In the genomic region with DNA sequence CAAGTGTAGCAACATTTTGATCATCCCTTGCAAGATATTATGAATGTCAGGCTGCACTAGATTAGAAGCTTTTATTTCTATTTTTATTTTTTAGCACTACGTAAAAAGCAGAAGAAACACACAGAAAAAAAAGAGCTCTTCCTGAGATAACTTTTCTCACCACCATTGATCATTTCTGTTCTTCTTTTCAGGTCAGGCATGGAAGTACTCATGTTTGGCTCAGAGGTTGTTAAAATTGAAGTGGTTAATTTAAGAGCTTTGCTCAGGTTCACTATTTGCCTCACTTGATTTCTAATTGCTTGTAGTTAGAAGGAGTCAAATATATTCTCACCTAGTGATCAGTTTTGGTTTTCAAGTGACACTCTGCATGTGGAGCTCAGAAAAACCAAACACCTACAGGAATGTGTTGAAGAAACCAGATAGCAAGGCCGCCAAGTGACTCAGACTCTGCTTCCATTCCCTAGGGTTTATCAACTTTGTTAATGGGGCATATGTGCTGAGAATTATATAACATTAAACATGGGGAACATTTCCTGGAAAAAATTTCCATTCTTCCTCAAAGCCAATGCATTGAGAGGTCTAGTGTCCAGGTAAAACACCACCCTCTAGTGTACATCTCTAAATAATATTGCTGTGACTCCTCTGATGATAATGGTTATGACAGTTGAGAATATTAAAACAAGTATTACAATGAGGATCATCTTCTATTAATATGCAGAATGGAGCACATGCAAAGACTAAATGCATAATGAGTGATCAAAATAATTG, we compare ENCODE assay signal across 1 cellular context.
TF ChIP-seq lines count a peak whose summit lies in the region.

No MANE protein-coding gene starts in this region.

TF ChIP-seq in Ishikawa, 13 proteins besides CTCF, POLR2A, EP300 and RAD21 (continued from another document):
- TF ChIP-seq MAX (IDR thresholded peaks at IDR 0.05) (no peak), CREB1 (IDR thresholded peaks at IDR 0.05; ENCODE audit: low read depth) (no peak), FOXM1 (IDR thresholded peaks at IDR 0.05; ENCODE audit: borderline replicate concordance, low read depth) (no peak), TEAD4 (IDR thresholded peaks at IDR 0.05) (no peak), EGR1 (IDR thresholded peaks at IDR 0.05) (no peak), ZBTB7A (IDR thresholded peaks at IDR 0.05; ENCODE audit: low read depth) (no peak), TCF12 (IDR thresholded peaks at IDR 0.05; ENCODE audit: low read depth) (no peak)
- TF ChIP-seq, protein P1, sequence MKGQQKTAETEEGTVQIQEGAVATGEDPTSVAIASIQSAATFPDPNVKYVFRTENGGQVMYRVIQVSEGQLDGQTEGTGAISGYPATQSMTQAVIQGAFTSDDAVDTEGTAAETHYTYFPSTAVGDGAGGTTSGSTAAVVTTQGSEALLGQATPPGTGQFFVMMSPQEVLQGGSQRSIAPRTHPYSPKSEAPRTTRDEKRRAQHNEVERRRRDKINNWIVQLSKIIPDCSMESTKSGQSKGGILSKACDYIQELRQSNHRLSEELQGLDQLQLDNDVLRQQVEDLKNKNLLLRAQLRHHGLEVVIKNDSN (IDR thresholded peaks at IDR 0.05): no peak
TF ChIP-seq in Ishikawa: peak in this region for 0.
